21 cellular contexts compared by ENCODE assay signal in genomic region chr17:34163123-34163522, GRCh38.
"Had no signal": no experiment of that assay in that cellular context is flagged by ENCODE, and none has a peak within 500 bp of the region (broad histone marks: within the 10 kb centered on the region; RNA-seq: fewer than 3 reads in every experiment).

No MANE protein-coding gene starts in this region.

- H3K9me3 Mint-ChIP-seq: activated CD4-positive, alpha-beta memory T cell treated with anti-CD3 and anti-CD28 coated beads for 36 hours; activated T-cell treated with anti-CD3 and anti-CD28 coated beads, Interleukin-2, amount 50 U/mL, for 4 hours; T-cell had no signal

- H3K27ac Mint-ChIP-seq: activated CD4-positive, alpha-beta memory T cell treated with anti-CD3 and anti-CD28 coated beads for 36 hours; activated CD4-positive, alpha-beta T cell treated with anti-CD3 and anti-CD28 coated beads, Interleukin-2, amount 10 ng/mL, durations not matched to agents 7 days and 5 days; activated naive CD8-positive, alpha-beta T cell treated with anti-CD3 and anti-CD28 coated beads, Interleukin-2, amount 10 ng/mL, durations not matched to agents 7 days and 5 days; T-cell had no signal

- H3K4me1 Mint-ChIP-seq: activated CD4-positive, alpha-beta T cell treated with anti-CD3 and anti-CD28 coated beads, Interleukin-2, amount 10 ng/mL, durations not matched to agents 7 days and 5 days; T-cell had no signal

- FAIRE-seq: RCC 7860, TTC549 had no signal

- H3K36me3 Mint-ChIP-seq: activated CD4-positive, alpha-beta memory T cell treated with anti-CD3 and anti-CD28 coated beads for 36 hours; activated naive CD8-positive, alpha-beta T cell treated with anti-CD3 and anti-CD28 coated beads, Interleukin-2, amount 10 ng/mL, durations not matched to agents 7 days and 5 days; T-cell had no signal

- H3K4me3 ChIP-seq: adrenal gland had no signal

- H3K4me3 Mint-ChIP-seq: activated CD4-positive, alpha-beta memory T cell treated with anti-CD3 and anti-CD28 coated beads for 36 hours; activated CD4-positive, alpha-beta T cell treated with anti-CD3 and anti-CD28 coated beads, Interleukin-2, amount 10 ng/mL, durations not matched to agents 7 days and 5 days; activated naive CD8-positive, alpha-beta T cell treated with anti-CD3 and anti-CD28 coated beads, Interleukin-2, amount 10 ng/mL, durations not matched to agents 7 days and 5 days; activated T-cell treated with anti-CD3 and anti-CD28 coated beads, Interleukin-2, amount 50 U/mL, for 4 hours; T-cell had no signal

- ATAC-seq: activated T-cell treated with anti-CD3 and anti-CD28 coated beads, Interleukin-2, amount 50 U/mL, for 4 hours; T-cell had no signal

- H3K4me1 ChIP-seq: adrenal gland had no signal

- H3K36me3 ChIP-seq: adrenal gland had no signal

- DNase-seq: activated CD4-positive, alpha-beta memory T cell treated with anti-CD3 and anti-CD28 coated beads for 36 hours; activated CD4-positive, alpha-beta T cell treated with anti-CD3 and anti-CD28 coated beads, Interleukin-2, amount 10 ng/mL, durations not matched to agents 7 days and 5 days; activated CD4-positive, CD25-positive, alpha-beta regulatory T cell; activated CD8-positive, alpha-beta memory T cell treated with anti-CD3 and anti-CD28 coated beads for 24 hours; activated gamma-delta T cell treated with Interleukin-2 at 50 U/mL for 16 hours; activated naive CD4-positive, alpha-beta T cell treated with anti-CD3 and anti-CD28 coated beads, Interleukin-2, amount 50 U/mL, for 16 hours; activated naive CD8-positive, alpha-beta T cell treated with anti-CD3 and anti-CD28 coated beads, Interleukin-2, amount 10 ng/mL, durations not matched to agents 7 days and 5 days; activated T-cell treated with anti-CD3 and anti-CD28 coated beads, Interleukin-2, amount 50 U/mL, for 4 hours; cerebellar nuclear complex; NCI-H1048; NCI-H146; NCI-H187 treated with DMSO at 0.1 percent for 48 hours; NCI-H2081 treated with DMSO at 0.1 percent for 48 hours; NCI-H446 treated with DMSO at 0.1 percent for 48 hours; NCI-H524 treated with DMSO at 0.1 percent for 48 hours; SIG-M5; T-cell; T1000 had no signal

- H3K27ac ChIP-seq: adrenal gland had no signal

- H3K9me3 ChIP-seq: adrenal gland had no signal
